In the genomic region with DNA sequence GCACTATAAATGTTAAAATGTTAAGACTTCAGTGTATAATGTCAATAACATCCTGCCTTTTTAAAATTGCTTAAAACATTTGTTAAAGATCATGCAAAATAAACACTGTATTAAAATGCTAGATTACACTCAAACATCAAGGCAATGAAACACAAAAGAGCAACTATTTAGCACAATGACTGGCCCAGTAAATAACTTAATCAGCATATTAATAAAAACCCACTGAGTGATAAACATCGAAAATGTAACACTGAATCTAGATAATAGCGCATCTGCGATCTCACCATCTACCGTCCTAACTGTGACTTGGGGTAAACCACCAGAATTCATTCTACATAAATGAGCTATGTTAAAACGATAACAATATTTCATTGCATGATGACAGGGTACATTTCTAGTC, we compare ENCODE assay signal across 7 cellular contexts. TPM values are rescaled to one million over a fixed set of nuclear protein-coding genes. Genes with fewer than 3 reads are reported as not detected.
DNase-seq lines count a peak whose midpoint lies in the region; ATAC-seq, FAIRE-seq and TF ChIP-seq lines count a peak whose summit lies in the region.
"Not testable (repeated sequence)": the region's sequence is repeated elsewhere in the genome, so short reads cannot be mapped to it uniquely, and the experiment has no call there.

No MANE protein-coding gene starts in this region.

- TF ChIP-seq POLR2A in A549 (IDR thresholded peaks at IDR 0.05; ENCODE audit: low read length); H54 (IDR thresholded peaks at IDR 0.05; ENCODE audit: low read depth, low read length); GM12878 (IDR thresholded peaks at IDR 0.05; ENCODE audit: low read depth, low read length): not testable (repeated sequence)

- not testable (repeated sequence) for DNase-seq in A549 (ENCODE audit: low read depth in 1 of 2, low spot score in 1 of 2); D721Med (ENCODE audit: insufficient read length, low spot score); H54 (ENCODE audit: insufficient read length, low spot score); GM12878 (ENCODE audit: low read depth, low spot score); MCF 10A (ENCODE audit: unreplicated experiment); keratinocyte (ENCODE audit: low read depth, low spot score)

- not testable (repeated sequence) for H3K27ac ChIP-seq in A549; GM12878 (ENCODE audit: control insufficient read depth, insufficient read depth); keratinocyte (ENCODE audit: control insufficient read depth, insufficient read depth, low read length)

- H3K9me1 ChIP-seq in keratinocyte (ENCODE audit: control insufficient read depth, extremely low read depth, insufficient read depth, low read length) = not testable (repeated sequence)

- H3K4me2 ChIP-seq in A549; GM12878 (ENCODE audit: control insufficient read depth, insufficient read depth); keratinocyte (ENCODE audit: control insufficient read depth, extremely low read depth, insufficient read depth, low read depth, low read length): not testable (repeated sequence)

- not testable (repeated sequence) for H3K9me3 ChIP-seq in A549; GM12878 (replicated peaks; ENCODE audit: control insufficient read depth, insufficient read depth, low read length); keratinocyte (ENCODE audit: control insufficient read depth, low read depth, low read length)

- H3K36me3 ChIP-seq in GM12878 (ENCODE audit: control insufficient read depth in 2 of 2, insufficient read depth in 2 of 2, low read length in 1 of 2) (peaks cover 4 to 15% of the 10 kb centered on the region in 2 experiments), keratinocyte (ENCODE audit: control insufficient read depth in 2 of 2, extremely low read depth in 1 of 2, insufficient read depth in 2 of 2, low read length in 2 of 2) (peaks cover 7 to 19% of the 10 kb centered on the region in 2 experiments)

- SMC1A ChIA-PET in GM12878 (lab: Charles Lee; ENCODE audit: uncharacterized antibody, unreplicated experiment) = not testable (repeated sequence)

- H3K27me3 ChIP-seq in GM12878 (replicated peaks in 1 of 2; ENCODE audit: control insufficient read depth in 2 of 2, insufficient read depth in 2 of 2, low read length in 1 of 2); keratinocyte (ENCODE audit: control insufficient read depth, extremely low read depth, insufficient read depth, low read length): not testable (repeated sequence)

- not testable (repeated sequence) for H4K20me1 ChIP-seq in GM12878 (ENCODE audit: control insufficient read depth, insufficient read depth); keratinocyte (ENCODE audit: control insufficient read depth, extremely low read depth, insufficient read depth, low read length)

- RAD21 ChIA-PET in GM12878 (lab: Charles Lee; ENCODE audit: unreplicated experiment) = not testable (repeated sequence)

- peak; percentile 96 for FAIRE-seq in A549 (lab: Jason Lieb, UNC)
- peak; percentile 87 for FAIRE-seq in D721Med (lab: Jason Lieb, UNC)
- peak; percentile 38 for FAIRE-seq in H54 (lab: Jason Lieb, UNC)
- FAIRE-seq in TTC549 (lab: Jason Lieb, UNC) = peak; percentile 58
- peak; percentile 86 for FAIRE-seq in GM12878 (lab: Jason Lieb, UNC)
- FAIRE-seq in keratinocyte (lab: Jason Lieb, UNC) = peak; percentile 57

- POLR2A ChIA-PET in A549 (lab: Yijun Ruan, JAX); GM12878 (lab: Charles Lee); MCF 10A (lab: Yijun Ruan, JAX): not testable (repeated sequence)

- not testable (repeated sequence) for TF ChIP-seq EP300 in A549 (IDR thresholded peaks at IDR 0.05); GM12878 (IDR thresholded peaks at IDR 0.05; ENCODE audit: borderline replicate concordance in 1 of 2, control insufficient read depth in 1 of 2, low read depth in 2 of 2, low read length in 2 of 2)

- TF ChIP-seq CTCF in A549 (IDR thresholded peaks at IDR 0.05); D721Med (IDR thresholded peaks at IDR 0.05; ENCODE audit: insufficient read depth, missing control alignments); GM12878 (IDR thresholded peaks at IDR 0.05 in 2 of 3, conservative IDR thresholded peaks at IDR 0.05 in 1 of 3; ENCODE audit: control insufficient read depth in 2 of 3, extremely low read depth in 1 of 3, insufficient read depth in 1 of 3, low read depth in 3 of 3, low read length in 3 of 3); MCF 10A (IDR thresholded peaks at IDR 0.05; ENCODE audit: unreplicated experiment); keratinocyte (optimal IDR thresholded peaks at IDR 0.05 in 1 of 3, IDR thresholded peaks at IDR 0.05 in 1 of 3, conservative IDR thresholded peaks at IDR 0.05 in 1 of 3; ENCODE audit: extremely low read depth in 1 of 3, insufficient read depth in 2 of 3, low read length in 3 of 3): not testable (repeated sequence)

- H3K9ac ChIP-seq in GM12878 (ENCODE audit: control insufficient read depth, insufficient read depth, low read length); keratinocyte (ENCODE audit: control insufficient read depth, extremely low read depth, insufficient read depth, low read length): not testable (repeated sequence)

- H3K4me1 Mint-ChIP-seq in MCF 10A (ENCODE audit: insufficient read depth, unreplicated experiment) = not testable (repeated sequence)

- H3K36me3 Mint-ChIP-seq in MCF 10A (ENCODE audit: insufficient read depth, unreplicated experiment) = peaks cover 53% of the 10 kb centered on the region

- TF ChIP-seq RAD21 in A549 (conservative IDR thresholded peaks at IDR 0.05 in 1 of 2, IDR thresholded peaks at IDR 0.05 in 1 of 2); GM12878 (IDR thresholded peaks at IDR 0.05; ENCODE audit: insufficient read depth, low read depth, low read length): not testable (repeated sequence)

- 89% methylated on average over 5 of the region's 5 CpGs for WGBS in A549 (ENCODE audit: missing lambda C conversion rate)
- WGBS in GM12878 (ENCODE audit: insufficient coverage, insufficient replicate concordance, low lambda C conversion rate, missing lambda C conversion rate) = 99% methylated on average over 5 of the region's 5 CpGs

- H3K4me3 ChIP-seq in A549; GM12878; keratinocyte (ENCODE audit: control insufficient read depth in 2 of 3, extremely low read depth in 1 of 3, insufficient read depth in 2 of 3, low read depth in 1 of 3, low read length in 3 of 3): not testable (repeated sequence)

- not testable (repeated sequence) for ATAC-seq in A549, GM12878

- not testable (repeated sequence) for H3K79me2 ChIP-seq in GM12878 (ENCODE audit: control insufficient read depth, insufficient read depth, low read length); keratinocyte (ENCODE audit: control insufficient read depth, insufficient read depth, low read length)

- not testable (repeated sequence) for BruUV-seq in GM12878 (replicated peaks; lab: Mats Ljungman, UMichigan)
- BruUV-seq in MCF 10A (replicated peaks; lab: Mats Ljungman, UMichigan) = TSS peak; percentile 31

- CTCF ChIA-PET in A549 (lab: Yijun Ruan, JAX) = interaction anchor here (1.2 to 1.4 kb wide), 2 partner anchors 33 to 36 kb away, joined by 3 to 5 read pairs; no protein-coding TSS in a partner anchor
- CTCF ChIA-PET in GM12878 (lab: Yijun Ruan, JAX); MCF 10A (lab: Yijun Ruan, JAX): not testable (repeated sequence)

- dilution Hi-C loops in keratinocyte (cut with MboI; ENCODE audit: extremely low pct_ligation_motif_present, low sequenced_read_pairs) = not testable (repeated sequence)

- in situ Hi-C loops in GM12878 (cut with MboI) = not testable (repeated sequence)

- not testable (repeated sequence) for H3K4me1 ChIP-seq in A549; GM12878 (ENCODE audit: control insufficient read depth, insufficient read depth, low read length); keratinocyte (ENCODE audit: control insufficient read depth, extremely low read depth, insufficient read depth, low read length)

- H3K27ac Mint-ChIP-seq in MCF 10A (ENCODE audit: low read depth, unreplicated experiment) = not testable (repeated sequence)

- not testable (repeated sequence) for H3K4me3 Mint-ChIP-seq in MCF 10A (ENCODE audit: unreplicated experiment)

- not testable (repeated sequence) for H3K9me3 Mint-ChIP-seq in MCF 10A (ENCODE audit: unreplicated experiment)

- H3K27me3 Mint-ChIP-seq in MCF 10A (ENCODE audit: insufficient read depth, unreplicated experiment) = not testable (repeated sequence)

- intact Hi-C loops in GM12878 (cut with micrococcal nuclease; ENCODE audit: unreplicated experiment); MCF 10A (cut with micrococcal nuclease): not testable (repeated sequence)

- H2AFZ ChIP-seq in GM12878 (ENCODE audit: control insufficient read depth, low read depth, low read length); keratinocyte (ENCODE audit: control insufficient read depth, low read length): not testable (repeated sequence)

RNA-seq across cellular contexts. Expression of gene ID2, which starts 47.2 kb away (rescaled TPM):
- 177 and 228 TPM in 2 replicates for polyA plus RNA-seq in A549 (2011; rRNA removed)
- polyA plus RNA-seq in A549 (2012; cell fraction: cytosol; rRNA removed) = 988 and 1,180 TPM in 2 replicates
- polyA plus RNA-seq in A549 (2012; cell fraction: nucleus; rRNA removed) = 636 and 701 TPM in 2 replicates
- 87.8 to 221 TPM (median 181 TPM) in 3 replicates for polyA plus RNA-seq in A549 (2017; fragmentation: RNase III; extraction: RNeasy Plus Mini Kit Qiagen cat#74134 plus additional on column Dnase treatment)
- polyA minus RNA-seq in A549 (2011; rRNA and poly(A)+ RNA removed) = 112 and 167 TPM in 2 replicates
- total RNA-seq in GM12878 (2013; cell fraction: nucleolus; rRNA removed) = 271 and 378 TPM in 2 replicates
- total RNA-seq in GM12878 (2014; rRNA removed) = 62.6 and 69.8 TPM in 2 replicates
- total RNA-seq in GM12878 (2014; rRNA removed; fragmentation: Illumina TruSeq; extraction: Trizol) = 37.8 and 40.4 TPM in 2 replicates
- total RNA-seq in GM12878 (2021) = 36.6 and 39.0 TPM in 2 replicates
- 6.1 TPM for polyA plus RNA-seq in GM12878 (2011; ENCODE audit: low read depth)
- polyA plus RNA-seq in GM12878 (2011; rRNA removed) = 388 and 613 TPM in 2 replicates
- polyA plus RNA-seq in GM12878 (2011; cell fraction: cytosol; rRNA removed) = 630 and 953 TPM in 2 replicates
- polyA plus RNA-seq in GM12878 (2011; cell fraction: nucleus; rRNA removed) = 989 and 1,075 TPM in 2 replicates
- polyA plus RNA-seq in GM12878 (2012) = 12.6 and 14.8 TPM in 2 replicates
- polyA plus RNA-seq in GM12878 (2014; fragmentation: Illumina TruSeq; extraction: Trizol) = 32.4 and 44.6 TPM in 2 replicates
- polyA plus RNA-seq in GM12878 (2014; fragmentation: Nextera tagmentation; extraction: Ambion mirVana) = 10 to 100 TPM; 77.3 to 82.5 TPM
- 116 and 162 TPM in 2 replicates for polyA plus RNA-seq in GM12878 (2014; rRNA removed)
- polyA plus RNA-seq in GM12878 (2016; fragmentation: Nextera tagmentation; extraction: Ambion mirVana) = 10 to 100 TPM; 69.1 to 81.6 TPM
- polyA minus RNA-seq in GM12878 (2011; rRNA and poly(A)+ RNA removed) = 376 and 648 TPM in 2 replicates
- 107 and 121 TPM in 2 replicates for polyA minus RNA-seq in GM12878 (2011; cell fraction: cytosol; rRNA and poly(A)+ RNA removed)
- polyA minus RNA-seq in GM12878 (2011; cell fraction: nucleus; rRNA and poly(A)+ RNA removed) = 445 and 634 TPM in 2 replicates
- 0.54 and 2.0 TPM in 2 replicates for total RNA-seq in MCF 10A (2022)
- polyA plus RNA-seq in keratinocyte = 3.5 to 14.3 TPM (median 6.3 TPM) in 3 replicates
- 7.7 TPM for polyA plus RNA-seq in keratinocyte (2011; ENCODE audit: low read depth)
- polyA plus RNA-seq in keratinocyte (2011; cell fraction: cytosol; rRNA removed) = 2.1 and 2.2 TPM in 2 replicates
- 6.5 and 7.4 TPM in 2 replicates for polyA plus RNA-seq in keratinocyte (2011; cell fraction: nucleus; rRNA removed)
- 2.1 and 10.7 TPM in 2 replicates for polyA plus RNA-seq in keratinocyte (2012; ENCODE audit: low replicate concordance)
- 1.5 to 4.2 TPM (median 3.8 TPM) in 3 replicates for polyA minus RNA-seq in keratinocyte
- 3.6 TPM for polyA minus RNA-seq in keratinocyte (2011; cell fraction: cytosol; rRNA and poly(A)+ RNA removed)
- polyA minus RNA-seq in keratinocyte (2011; cell fraction: nucleus; rRNA and poly(A)+ RNA removed) = 2.7 and 4.0 TPM in 2 replicates
